In the genomic region with DNA sequence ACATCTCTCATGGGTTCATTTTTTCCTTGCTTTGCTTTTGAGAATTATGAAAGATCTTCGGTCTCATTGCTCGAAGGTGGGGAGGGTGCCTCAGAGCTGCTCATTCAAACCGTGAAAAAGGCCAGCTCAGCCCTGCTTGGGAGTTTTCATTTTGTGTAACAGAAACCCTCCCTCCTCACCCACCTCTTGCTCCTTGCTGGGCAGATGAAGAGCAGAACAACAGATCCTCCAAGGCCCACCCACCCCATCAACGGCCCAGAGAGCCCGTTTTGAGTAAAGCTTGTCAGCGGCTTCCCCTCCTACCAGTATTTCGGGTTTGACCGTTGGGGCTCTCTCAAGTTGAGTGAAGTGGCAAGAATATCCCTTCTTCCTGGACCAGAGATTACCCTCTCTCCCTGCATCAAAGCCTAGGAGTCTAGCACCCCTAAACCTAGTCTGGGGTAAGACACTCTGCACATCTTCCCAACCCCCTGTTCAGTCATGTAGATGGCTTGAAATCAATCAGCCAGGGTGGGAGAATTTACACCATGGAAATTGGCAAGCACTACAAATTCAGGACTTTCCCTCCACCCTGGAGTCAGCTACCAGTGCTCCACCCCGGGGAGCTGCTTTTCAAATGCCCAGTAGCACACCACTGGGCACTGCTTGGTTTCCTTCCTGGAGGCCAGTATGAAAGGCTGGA, we compare ENCODE assay signal across 10 cellular contexts.
A peak's percentile ranks its signal among the peaks of the same experiment; 100 is the strongest.
DNase-seq lines count a peak whose midpoint lies in the region; ATAC-seq lines count a peak whose summit lies in the region.
"Had no signal": no experiment of that assay in that cellular context is flagged by ENCODE, and none has a peak within 500 bp of the region (broad histone marks: within the 10 kb centered on the region; RNA-seq: fewer than 3 reads in every experiment).

No MANE protein-coding gene starts in this region.

- peaks cover 4% of the 10 kb centered on the region for H3K9me3 Mint-ChIP-seq in activated naive CD8-positive, alpha-beta T cell treated with anti-CD3 and anti-CD28 coated beads, Interleukin-2, amount 50 U/mL, for 24 hours

- H3K4me3 ChIP-seq in GM08714 (ENCODE audit: low read length): peak overlapping the region; percentile 72

- no peaks in the 10 kb centered on the region for H3K27me3 Mint-ChIP-seq in activated naive CD8-positive, alpha-beta T cell treated with anti-CD3 and anti-CD28 coated beads, Interleukin-2, amount 50 U/mL, for 24 hours

- H3K36me3 Mint-ChIP-seq in activated naive CD8-positive, alpha-beta T cell treated with anti-CD3 and anti-CD28 coated beads, Interleukin-2, amount 50 U/mL, for 24 hours (ENCODE audit: low read depth): peaks cover 67% of the 10 kb centered on the region

- peak; percentile 69 for DNase-seq in activated naive CD8-positive, alpha-beta T cell treated with anti-CD3 and anti-CD28 coated beads, Interleukin-2, amount 50 U/mL, for 24 hours
- peak; percentile 61 to 69 for DNase-seq in stimulated activated CD4-positive, alpha-beta T cell treated with anti-CD3 and anti-CD28 coated beads, Interleukin-2, amount 100 ng/mL, for 48 hours
- DNase-seq in SHP77 (lab: John Stamatoyannopoulos, UW): no peak
- no peak for DNase-seq in NCI-H446 treated with DMSO at 0.1 percent for 48 hours (lab: John Stamatoyannopoulos, UW)
- DNase-seq: erythroblast, NCI-H187 treated with DMSO at 0.1 percent for 48 hours had no signal

- peak overlapping the region; percentile 98 for H3K4me3 Mint-ChIP-seq in activated naive CD8-positive, alpha-beta T cell treated with anti-CD3 and anti-CD28 coated beads, Interleukin-2, amount 50 U/mL, for 24 hours

- H3K4me1 Mint-ChIP-seq in activated naive CD8-positive, alpha-beta T cell treated with anti-CD3 and anti-CD28 coated beads, Interleukin-2, amount 50 U/mL, for 24 hours: peaks cover 87% of the 10 kb centered on the region

- H3K27ac Mint-ChIP-seq in activated naive CD8-positive, alpha-beta T cell treated with anti-CD3 and anti-CD28 coated beads, Interleukin-2, amount 50 U/mL, for 24 hours: peak overlapping the region; percentile 98

- peak; percentile 29 to 34 for ATAC-seq in activated CD4-positive, CD25-positive, alpha-beta regulatory T cell treated with anti-CD3 and anti-CD28 coated beads, Interleukin-2, amount 50 U/mL, for 24 hours
- peak; percentile 29 for ATAC-seq in activated naive CD8-positive, alpha-beta T cell treated with anti-CD3 and anti-CD28 coated beads, Interleukin-2, amount 50 U/mL, for 24 hours
- ATAC-seq in GM19328 (IDR thresholded peaks at IDR 0.05; ENCODE audit: unreplicated experiment) (no peak), GM19452 (IDR thresholded peaks at IDR 0.05; ENCODE audit: unreplicated experiment) (no peak)

Comparison
In these comparisons a context has a peak if more than half of its experiments do, and no peak if none do; other contexts are left out.
1. ATAC-seq: peak in activated CD4-positive, CD25-positive, alpha-beta regulatory T cell treated with anti-CD3 and anti-CD28 coated beads, Interleukin-2, amount 50 U/mL, for 24 hours (2 of 2) and activated naive CD8-positive, alpha-beta T cell treated with anti-CD3 and anti-CD28 coated beads, Interleukin-2, amount 50 U/mL, for 24 hours (single experiment); none in GM19328 (single experiment) and GM19452 (single experiment).
2. DNase-seq: peak in activated naive CD8-positive, alpha-beta T cell treated with anti-CD3 and anti-CD28 coated beads, Interleukin-2, amount 50 U/mL, for 24 hours (single experiment) and stimulated activated CD4-positive, alpha-beta T cell treated with anti-CD3 and anti-CD28 coated beads, Interleukin-2, amount 100 ng/mL, for 48 hours (2 of 2); none in SHP77 (0 of 2) and NCI-H446 treated with DMSO at 0.1 percent for 48 hours (single experiment).